In genomic region chrX:102659790-102660757, GRCh38 we compare ENCODE assay signal across 8 cellular contexts. TPM values are rescaled to one million over a fixed set of nuclear protein-coding genes. Genes with fewer than 3 reads are reported as not detected.
DNase-seq lines count a peak whose midpoint lies in the region; ATAC-seq, FAIRE-seq and TF ChIP-seq lines count a peak whose summit lies in the region.

No MANE protein-coding gene starts in this region.

- H2BK5ac ChIP-seq in H1 (ENCODE audit: low read depth, low read length) (no peak overlapping the region), mesendoderm (ENCODE audit: low read length) (no peak overlapping the region)

- H3K14ac ChIP-seq in H1 (ENCODE audit: insufficient read length), result no peak overlapping the region

- TF ChIP-seq RAD21 in H1 (IDR thresholded peaks at IDR 0.05 in 1 of 2, conservative IDR thresholded peaks at IDR 0.05 in 1 of 2; ENCODE audit: low read depth in 2 of 2, low read length in 2 of 2), result 0 out of 4 replicates have a peak, but pooled peaks of 1 of the 2 experiments have one; percentile 2

- H2AFZ ChIP-seq in H1 (ENCODE audit: low read length), result peak overlapping the region; percentile 92

- H4K5ac ChIP-seq in H1 (ENCODE audit: insufficient read length, low read depth, low read length) (no peak overlapping the region), mesendoderm (ENCODE audit: low read length) (no peak overlapping the region)

- H2BK120ac ChIP-seq in H1 (replicated peaks; ENCODE audit: low read depth, low read length), result no peak overlapping the region
- no peak overlapping the region for H2BK120ac ChIP-seq in mesendoderm (ENCODE audit: low read depth, low read length)

- H2BK12ac ChIP-seq in H1 (ENCODE audit: low read depth, low read length), result no peak overlapping the region

- no peaks in the 10 kb centered on the region for H3K36me3 ChIP-seq in H1 (ENCODE audit: control insufficient read depth in 2 of 4, insufficient read depth in 4 of 4, low read length in 3 of 4)
- no peaks in the 10 kb centered on the region for H3K36me3 ChIP-seq in mesendoderm (ENCODE audit: control insufficient read depth, insufficient read depth, low read length)

- H3K27me3 ChIP-seq in H1 (replicated peaks in 1 of 4; ENCODE audit: control insufficient read depth in 3 of 4, extremely low read depth in 1 of 4, insufficient read depth in 3 of 4, low read length in 3 of 4) (no peaks in the 10 kb centered on the region), mesendoderm (ENCODE audit: insufficient read depth, low read length, poor library complexity) (no peaks in the 10 kb centered on the region)

- CTCF ChIA-PET in H1 (lab: Charles Lee; ENCODE audit: partially characterized antibody), result interaction anchor here (1.2 kb wide), 1 partner anchor 20 kb away, joined by 3 read pairs; no protein-coding TSS in a partner anchor

- no peaks in the 10 kb centered on the region for H3K9me3 ChIP-seq in H1 (ENCODE audit: insufficient read depth in 2 of 2, low read depth in 1 of 2, low read length in 1 of 2)

- WGBS in H1 (ENCODE audit: extremely low coverage in 1 of 2, insufficient coverage in 1 of 2, insufficient read length in 1 of 2, insufficient replicate concordance in 2 of 2, low coverage in 1 of 2, low lambda C conversion rate in 2 of 2, missing lambda C conversion rate in 1 of 2), 2 experiments, result 5% methylated on average over 22 of the region's 27 CpGs; no CpG with 5 or more reads in 1 of the 2 experiments
- WGBS in mesendoderm (ENCODE audit: extremely low coverage, insufficient coverage, low lambda C conversion rate), result no CpG with 5 or more reads among the region's 27 CpGs

- H2BK15ac ChIP-seq in H1 (ENCODE audit: low read length), result no peak overlapping the region
- no peak overlapping the region for H2BK15ac ChIP-seq in mesendoderm (replicated peaks; ENCODE audit: low read depth)

- POLR2A ChIA-PET in H1 (lab: Charles Lee; ENCODE audit: partially characterized antibody), result interaction anchor here (0.6 to 0.9 kb wide), 3 partner anchors 8 to 108 kb away, joined by 3 read pairs; no protein-coding TSS in a partner anchor

- H4K91ac ChIP-seq in H1 (replicated peaks; ENCODE audit: insufficient read length, low read length), result no peak overlapping the region

- H3K18ac ChIP-seq in H1 (ENCODE audit: extremely low read depth, low read length) (no peak overlapping the region), mesendoderm (ENCODE audit: low read length) (no peak overlapping the region)

- H4K8ac ChIP-seq in H1 (ENCODE audit: extremely low read depth, insufficient read depth, low read length) (peak overlapping the region; percentile 57; the same call in 1 of the 2 replicates), mesendoderm (ENCODE audit: low read depth, low read length) (no peak overlapping the region)

- no peak overlapping the region for H2BK20ac ChIP-seq in H1 (ENCODE audit: low read length)

- TF ChIP-seq EP300 in H1 (IDR thresholded peaks at IDR 0.05; ENCODE audit: borderline replicate concordance in 1 of 2, low read depth in 2 of 2, low read length in 2 of 2), result no peak

- H3K4ac ChIP-seq in H1 (replicated peaks; ENCODE audit: insufficient read length, low read depth, low read length) (no peak overlapping the region), mesendoderm (ENCODE audit: low read depth, low read length) (no peak overlapping the region)

- H3K27ac ChIP-seq in H1 (ENCODE audit: low read depth, low read length) (0 out of 2 replicates have a peak overlapping the region, but pooled peaks have one; percentile 25), mesendoderm (ENCODE audit: low read depth, low read length) (no peak overlapping the region)

- ATAC-seq in GM18517 (IDR thresholded peaks at IDR 0.05; ENCODE audit: unreplicated experiment) (peak; percentile 90), HG02981 (IDR thresholded peaks at IDR 0.05; ENCODE audit: unreplicated experiment) (peak; percentile 95)

- TF ChIP-seq POLR2A in H1 (IDR thresholded peaks at IDR 0.05; ENCODE audit: control extremely low read depth in 1 of 2, low read depth in 2 of 2, low read length in 2 of 2), result peak; percentile 40 to 55; a peak in 2 of 3 replicates

- H3K56ac ChIP-seq in H1 (replicated peaks; ENCODE audit: insufficient read length, low read depth, low read length) (no peak overlapping the region), mesendoderm (ENCODE audit: low read length) (peak overlapping the region; percentile 70)

- TF ChIP-seq CTCF in H1 (IDR thresholded peaks at IDR 0.05; ENCODE audit: control extremely low read depth in 1 of 3, insufficient read depth in 1 of 3, low read depth in 1 of 3, low read length in 3 of 3), result peak in 1 of 3 experiments; percentile 1; a peak in 1 of 4 replicates

- no peak for FAIRE-seq in H1 (lab: Jason Lieb, UNC)

- H3K23ac ChIP-seq in H1 (ENCODE audit: insufficient read length) (no peak overlapping the region), mesendoderm (ENCODE audit: low read length) (no peak overlapping the region)

- peak; percentile 79 for DNase-seq in NCI-H345 (lab: John Stamatoyannopoulos, UW)
- peak; percentile 53 to 65 for DNase-seq in activated CD8-positive, alpha-beta memory T cell treated with anti-CD3 and anti-CD28 coated beads for 1 hour (ENCODE audit: extremely low read depth in 1 of 2, low read depth in 1 of 2)
- DNase-seq in H1 (ENCODE audit: low read depth in 1 of 2, low spot score in 2 of 2), result peak in 1 of 2 experiments; percentile 78
- DNase-seq in mesendoderm, result peak; percentile 78
- peak; percentile 60 for DNase-seq in stimulated activated CD8-positive, alpha-beta memory T cell treated with anti-CD3 and anti-CD28 coated beads, Interleukin-12 subunit alpha, Interleukin-12 subunit beta, amount 100 ng/mL, for 1 hour (ENCODE audit: low read depth)
- DNase-seq in COLO829 (ENCODE audit: low spot score), result no peak

- H3K4me3 ChIP-seq in H1 (ENCODE audit: extremely low read depth in 1 of 4, insufficient read depth in 2 of 4, low read depth in 3 of 4, low read length in 4 of 4) (peak overlapping the region; percentile 55 to 77 (median 65)), mesendoderm (ENCODE audit: low read length) (peak overlapping the region; percentile 38)

- H3K4me1 ChIP-seq in H1 (replicated peaks in 1 of 4; ENCODE audit: control insufficient read depth in 3 of 4, insufficient read depth in 4 of 4, low read length in 3 of 4) (no peaks in the 10 kb centered on the region), mesendoderm (ENCODE audit: control insufficient read depth, low read depth, low read length) (no peaks in the 10 kb centered on the region)

- 0 out of 2 replicates have a peak, but pooled peaks cover 5% of the 10 kb centered on the region for H3K23me2 ChIP-seq in H1 (ENCODE audit: low read depth, low read length)

- H4K20me1 ChIP-seq in H1 (replicated peaks in 1 of 2; ENCODE audit: control insufficient read depth in 1 of 2, insufficient read depth in 2 of 2, low read length in 2 of 2), result no peaks in the 10 kb centered on the region

- no peaks in the 10 kb centered on the region for H3K79me2 ChIP-seq in H1 (ENCODE audit: control insufficient read depth in 1 of 2, insufficient read depth in 2 of 2, low read length in 2 of 2)
- no peaks in the 10 kb centered on the region for H3K79me2 ChIP-seq in mesendoderm (ENCODE audit: control insufficient read depth, insufficient read depth, low read length)

- H2AK5ac ChIP-seq in H1 (ENCODE audit: low read depth, low read length) (no peak overlapping the region), mesendoderm (ENCODE audit: low read length) (no peak overlapping the region)

- no peaks in the 10 kb centered on the region for H3K79me1 ChIP-seq in H1 (ENCODE audit: low read depth, low read length)
- no peaks in the 10 kb centered on the region for H3K79me1 ChIP-seq in mesendoderm (ENCODE audit: low read length)

- H3K9ac ChIP-seq in H1 (replicated peaks in 1 of 4; ENCODE audit: extremely low read depth in 1 of 4, low read depth in 3 of 4, low read length in 3 of 4) (peak overlapping the region in 3 of 4 experiments; percentile 54 to 88 (median 68); a peak in 6 of 7 replicates), mesendoderm (ENCODE audit: low read length) (peak overlapping the region; percentile 72)

- H3K4me2 ChIP-seq in H1 (ENCODE audit: insufficient read depth in 1 of 2, low read depth in 2 of 2, low read length in 2 of 2) (peak overlapping the region; percentile 78 to 84), mesendoderm (ENCODE audit: low read length) (peak overlapping the region; percentile 59)

TF ChIP-seq in H1, 55 proteins besides CTCF, POLR2A, EP300 and RAD21 (continues in another document):
- no peak for TF ChIP-seq BACH1 (IDR thresholded peaks at IDR 0.05; ENCODE audit: low read length)
- TF ChIP-seq, protein P1, sequence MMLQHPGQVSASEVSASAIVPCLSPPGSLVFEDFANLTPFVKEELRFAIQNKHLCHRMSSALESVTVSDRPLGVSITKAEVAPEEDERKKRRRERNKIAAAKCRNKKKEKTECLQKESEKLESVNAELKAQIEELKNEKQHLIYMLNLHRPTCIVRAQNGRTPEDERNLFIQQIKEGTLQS (IDR thresholded peaks at IDR 0.05; ENCODE audit: insufficient read depth, low read depth, low read length), result peak; percentile 97
- no peak for TF ChIP-seq HDAC2 (IDR thresholded peaks at IDR 0.05; ENCODE audit: borderline replicate concordance in 1 of 2, low read depth in 2 of 2, low read length in 2 of 2)
- TF ChIP-seq SP2 (IDR thresholded peaks at IDR 0.05; ENCODE audit: low read length), result no peak
- TF ChIP-seq BCL11A (IDR thresholded peaks at IDR 0.05; ENCODE audit: low read depth in 2 of 2, low read length in 2 of 2), result no peak

RNA-seq across cellular contexts. Expression of gene GPRASP1, which starts 8.8 kb away (rescaled TPM):
- 1.6 and 2.0 TPM in 2 replicates for total RNA-seq in H1 (2021; fragmentation: NEBNext Ultra II Directional; extraction: Animal tissue kit (Norgen Biotek cat#: 25700))
- 0.47 and 0.65 TPM in 2 replicates for polyA plus RNA-seq in H1 (2011; rRNA removed)
- 1.0 TPM for polyA plus RNA-seq in H1 (2011; cell fraction: cytosol; rRNA removed)
- 1.4 TPM for polyA plus RNA-seq in H1 (2011; cell fraction: nucleus; rRNA removed)
- polyA plus RNA-seq in H1 (2012, experiment 1 of 2), result 1.2 to 2.1 TPM (median 1.8 TPM) in 4 replicates
- polyA plus RNA-seq in H1 (2012, experiment 2 of 2), result 0.12 TPM
- polyA plus RNA-seq in H1 (2013, experiment 1 of 2), result 0.89 TPM
- 0.87 TPM for polyA plus RNA-seq in H1 (2013, experiment 2 of 2)
- 1.2 and 2.3 TPM in 2 replicates for polyA minus RNA-seq in H1 (2011; rRNA and poly(A)+ RNA removed)
- 2.1 TPM for polyA minus RNA-seq in H1 (2011; cell fraction: cytosol; rRNA and poly(A)+ RNA removed)
- polyA minus RNA-seq in H1 (2011; cell fraction: nucleus; rRNA and poly(A)+ RNA removed), result 1.8 TPM
- polyA plus RNA-seq in mesendoderm (2013, experiment 1 of 2), result 1.0 TPM
- polyA plus RNA-seq in mesendoderm (2013, experiment 2 of 2), result 0.98 TPM

RNA-seq across cellular contexts. Expression of gene GPRASP2, which starts 52.2 kb away (rescaled TPM):
- 15.7 and 19.1 TPM in 2 replicates for total RNA-seq in H1 (2021; fragmentation: NEBNext Ultra II Directional; extraction: Animal tissue kit (Norgen Biotek cat#: 25700))
- 8.0 and 8.2 TPM in 2 replicates for polyA plus RNA-seq in H1 (2011; rRNA removed)
- polyA plus RNA-seq in H1 (2011; cell fraction: cytosol; rRNA removed), result 11.4 TPM
- 9.2 TPM for polyA plus RNA-seq in H1 (2011; cell fraction: nucleus; rRNA removed)
- polyA plus RNA-seq in H1 (2012, experiment 1 of 2), result 10.6 to 16.9 TPM (median 15.2 TPM) in 4 replicates
- polyA plus RNA-seq in H1 (2012, experiment 2 of 2), result 2.8 TPM
- 7.5 TPM for polyA plus RNA-seq in H1 (2013, experiment 1 of 2)
- polyA plus RNA-seq in H1 (2013, experiment 2 of 2), result 7.2 TPM
- polyA minus RNA-seq in H1 (2011; rRNA and poly(A)+ RNA removed), result 20.1 and 22.0 TPM in 2 replicates
- 7.4 TPM for polyA minus RNA-seq in H1 (2011; cell fraction: cytosol; rRNA and poly(A)+ RNA removed)
- 5.6 TPM for polyA minus RNA-seq in H1 (2011; cell fraction: nucleus; rRNA and poly(A)+ RNA removed)
- polyA plus RNA-seq in mesendoderm (2013, experiment 1 of 2), result 11.5 TPM
- polyA plus RNA-seq in mesendoderm (2013, experiment 2 of 2), result 11.4 TPM
